ENCODE assay signal across 17 cellular contexts in genomic region chr15:52080031-52080430, GRCh38.
A peak's percentile ranks its signal among the peaks of the same experiment; 100 is the strongest.
DNase-seq lines count a peak whose midpoint lies in the region; ATAC-seq and TF ChIP-seq lines count a peak whose summit lies in the region.
"Had no signal": no experiment of that assay in that cellular context is flagged by ENCODE, and none has a peak within 500 bp of the region (broad histone marks: within the 10 kb centered on the region; RNA-seq: fewer than 3 reads in every experiment).

No MANE protein-coding gene starts in this region.

- ATAC-seq in HG03378 (IDR thresholded peaks at IDR 0.05; ENCODE audit: unreplicated experiment) = no peak
- ATAC-seq: activated CD8-positive, alpha-beta memory T cell treated with anti-CD3 and anti-CD28 coated beads, Interleukin-2, amount 10 ng/mL, durations not matched to agents 7 days and 5 days had no signal

- DNase-seq in NCI-H2107 (lab: John Stamatoyannopoulos, UW) (peak; percentile 21), astrocyte of the spinal cord (ENCODE audit: low read depth, low spot score) (peak; percentile 29), kidney tubule cell (ENCODE audit: low spot score) (peak; percentile 85)
- no peak for DNase-seq in stimulated activated CD4-positive, alpha-beta T cell treated with anti-CD3 and anti-CD28 coated beads, Interleukin-4, amount 100 ng/mL, for 24 hours
- no peak for DNase-seq in activated CD4-positive, CD25-positive, alpha-beta regulatory T cell (lab: John Stamatoyannopoulos, UW)
- DNase-seq: activated CD4-positive, CD25-positive, alpha-beta regulatory T cell treated with anti-CD3 and anti-CD28 coated beads, Interleukin-2, amount 50 U/mL, for 72 hours; activated CD8-positive, alpha-beta memory T cell treated with anti-CD3 and anti-CD28 coated beads, Interleukin-2, amount 10 ng/mL, durations not matched to agents 7 days and 5 days; Karpas-422; NCI-H1436 treated with DMSO at 0.1 percent for 48 hours; NCI-H526 treated with DMSO at 0.1 percent for 48 hours; OCI-M1; T-helper 9 cell had no signal

- TF ChIP-seq CTCF in HEK293 (tag by site-specific recombination; IDR thresholded peaks at IDR 0.05) (no peak), astrocyte of the spinal cord (IDR thresholded peaks at IDR 0.05; ENCODE audit: low read depth, low read length) (no peak)

- no peaks in the 10 kb centered on the region for H3K36me3 ChIP-seq in HEK293 (ENCODE audit: control insufficient read depth in 2 of 2, insufficient read depth in 1 of 2, low read length in 2 of 2)
- H3K36me3 ChIP-seq: neural progenitor cell, suprapubic skin had no signal

- no peaks in the 10 kb centered on the region for H3K4me1 ChIP-seq in HEK293 (ENCODE audit: control insufficient read depth, insufficient read depth, low read length)

- H3K4me3 ChIP-seq in HEK293 (ENCODE audit: low read depth, low read length) (no peak overlapping the region), astrocyte of the spinal cord (ENCODE audit: low read depth, low read length) (no peak overlapping the region)
- H3K4me3 ChIP-seq: neural progenitor cell, SK-N-MC, suprapubic skin had no signal

- H3K9me3 ChIP-seq in HEK293 (ENCODE audit: control insufficient read depth, insufficient read depth, low read depth, low read length) = no peaks in the 10 kb centered on the region
- H3K9me3 ChIP-seq: suprapubic skin had no signal

- CTCF ChIA-PET in HEK293 (lab: Yijun Ruan, JAX) = interaction anchor here (0.6 to 2.9 kb wide), 7 partner anchors 12 to 190 kb away, joined by 3 to 22 read pairs (median 4); no protein-coding TSS in a partner anchor

- no peak overlapping the region for H3K27ac ChIP-seq in HEK293 (ENCODE audit: extremely low read depth, low read depth, low read length)
- H3K27ac ChIP-seq: neural progenitor cell, SK-N-MC, suprapubic skin had no signal

- POLR2A ChIA-PET in HEK293 (lab: Yijun Ruan, JAX) = no interaction called here

- in situ Hi-C loops in astrocyte of the spinal cord (cut with HindIII; ENCODE audit: low sequenced_read_pairs) = no loop called here

TF ChIP-seq in HEK293, 187 proteins besides CTCF, POLR2A, EP300 and RAD21:
- TF ChIP-seq, protein P1, sequence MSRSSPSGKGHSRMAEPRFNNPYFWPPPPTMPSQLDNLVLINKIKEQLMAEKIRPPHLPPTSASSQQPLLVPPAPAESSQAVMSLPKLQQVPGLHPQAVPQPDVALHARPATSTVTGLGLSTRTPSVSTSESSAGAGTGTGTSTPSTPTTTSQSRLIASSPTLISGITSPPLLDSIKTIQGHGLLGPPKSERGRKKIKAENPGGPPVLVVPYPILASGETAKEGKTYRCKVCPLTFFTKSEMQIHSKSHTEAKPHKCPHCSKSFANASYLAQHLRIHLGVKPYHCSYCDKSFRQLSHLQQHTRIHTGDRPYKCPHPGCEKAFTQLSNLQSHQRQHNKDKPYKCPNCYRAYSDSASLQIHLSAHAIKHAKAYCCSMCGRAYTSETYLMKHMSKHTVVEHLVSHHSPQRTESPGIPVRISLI (tag by site-specific recombination; IDR thresholded peaks at IDR 0.05) = 0 out of 2 replicates have a peak, but pooled peaks have one; percentile 25
- TF ChIP-seq, protein P2, sequence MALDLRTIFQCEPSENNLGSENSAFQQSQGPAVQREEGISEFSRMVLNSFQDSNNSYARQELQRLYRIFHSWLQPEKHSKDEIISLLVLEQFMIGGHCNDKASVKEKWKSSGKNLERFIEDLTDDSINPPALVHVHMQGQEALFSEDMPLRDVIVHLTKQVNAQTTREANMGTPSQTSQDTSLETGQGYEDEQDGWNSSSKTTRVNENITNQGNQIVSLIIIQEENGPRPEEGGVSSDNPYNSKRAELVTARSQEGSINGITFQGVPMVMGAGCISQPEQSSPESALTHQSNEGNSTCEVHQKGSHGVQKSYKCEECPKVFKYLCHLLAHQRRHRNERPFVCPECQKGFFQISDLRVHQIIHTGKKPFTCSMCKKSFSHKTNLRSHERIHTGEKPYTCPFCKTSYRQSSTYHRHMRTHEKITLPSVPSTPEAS (tag by site-specific recombination; IDR thresholded peaks at IDR 0.05) = no peak

Comparison
In these comparisons a context has a peak if more than half of its experiments do, and no peak if none do; other contexts are left out.
1. DNase-seq: peak in NCI-H2107 (single experiment), astrocyte of the spinal cord (single experiment) and kidney tubule cell (single experiment); none in stimulated activated CD4-positive, alpha-beta T cell treated with anti-CD3 and anti-CD28 coated beads, Interleukin-4, amount 100 ng/mL, for 24 hours (single experiment) and activated CD4-positive, CD25-positive, alpha-beta regulatory T cell (0 of 4).